ENCODE assay signal across 14 cellular contexts in the genomic region with DNA sequence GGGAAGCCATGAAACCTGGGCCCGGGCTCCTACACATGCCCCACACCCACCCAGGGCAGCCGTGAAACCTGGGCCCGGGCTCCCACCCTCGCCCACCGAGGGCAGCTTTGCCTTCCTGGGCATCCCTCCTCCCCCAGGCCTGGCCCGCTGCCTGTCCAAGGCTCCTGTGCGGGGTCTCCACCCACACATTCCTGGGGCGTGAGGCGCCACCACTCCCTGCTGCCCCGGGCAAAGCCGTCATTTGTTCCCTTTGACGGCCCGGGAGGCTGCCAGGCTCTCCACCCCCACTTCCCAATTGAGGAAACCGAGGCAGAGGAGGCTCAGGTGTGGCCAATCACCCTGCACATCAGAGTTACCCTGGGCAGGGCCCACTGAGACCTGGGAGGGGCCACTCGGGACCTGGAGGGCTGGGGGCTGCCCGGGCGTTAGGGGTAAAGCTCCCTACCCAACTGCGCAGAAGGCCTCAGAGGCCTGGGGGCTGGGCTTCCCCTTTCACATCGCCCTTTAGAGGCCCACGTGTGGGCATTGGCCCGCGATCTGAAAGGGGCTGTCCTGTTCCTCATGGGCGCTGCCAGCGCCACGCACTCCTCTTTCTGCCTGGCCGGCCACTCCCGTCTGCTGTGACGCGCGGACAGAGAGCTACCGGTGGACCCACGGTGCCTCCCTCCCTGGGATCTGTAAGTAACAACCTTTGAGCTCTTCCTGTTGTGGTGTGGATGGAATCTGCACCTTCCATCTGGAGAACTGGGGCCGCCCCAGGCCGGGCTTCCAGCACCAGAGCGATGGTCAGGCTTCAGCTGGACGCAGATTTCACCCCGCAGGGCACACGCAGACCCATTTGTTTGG. TPM values are rescaled to one million over a fixed set of nuclear protein-coding genes. Genes with fewer than 3 reads are reported as not detected.
DNase-seq lines count a peak whose midpoint lies in the region; ATAC-seq, FAIRE-seq and TF ChIP-seq lines count a peak whose summit lies in the region.
"Had no signal": no experiment of that assay in that cellular context is flagged by ENCODE, and none has a peak within 500 bp of the region (broad histone marks: within the 10 kb centered on the region; RNA-seq: fewer than 3 reads in every experiment).

TSS of gene MSLN (plus strand) at position 237 of the 846 bp plus-strand sequence. CDS start 1,947 bp downstream, outside the sequence.

- peaks cover 5% of the 10 kb centered on the region for H3K9me3 Mint-ChIP-seq in mesothelial cell of epicardium
- H3K9me3 Mint-ChIP-seq: activated CD4-positive, alpha-beta T cell treated with anti-CD3 and anti-CD28 coated beads, Interleukin-2, amount 10 ng/mL, durations not matched to agents 24 days and 14 days had no signal

- no peak within 1 kb of the TSS for H2BK12ac ChIP-seq in H1 (ENCODE audit: low read depth, low read length)

- H3K4me3 Mint-ChIP-seq in mesothelial cell of epicardium, result peak within 1 kb of the TSS; percentile 20
- H3K4me3 Mint-ChIP-seq: activated CD4-positive, alpha-beta T cell treated with anti-CD3 and anti-CD28 coated beads, Interleukin-2, amount 10 ng/mL, durations not matched to agents 24 days and 14 days; brain had no signal

- H3K4me2 ChIP-seq in BLaER1 (peak within 1 kb of the TSS; percentile 42), H1 (ENCODE audit: insufficient read depth in 1 of 2, low read depth in 2 of 2, low read length in 2 of 2) (no peak within 1 kb of the TSS)

- H4K5ac ChIP-seq in H1 (ENCODE audit: insufficient read length, low read depth, low read length), result no peak within 1 kb of the TSS

- no peak within 1 kb of the TSS for H2BK5ac ChIP-seq in H1 (ENCODE audit: low read depth, low read length)

- peaks cover 20% of the 10 kb centered on the region for H3K4me1 Mint-ChIP-seq in mesothelial cell of epicardium
- H3K4me1 Mint-ChIP-seq: activated CD4-positive, alpha-beta T cell treated with anti-CD3 and anti-CD28 coated beads, Interleukin-2, amount 10 ng/mL, durations not matched to agents 24 days and 14 days had no signal

- DNase-seq in LoVo (ENCODE audit: low spot score) (peak; percentile 68), H1 (ENCODE audit: low read depth in 1 of 2, low spot score in 2 of 2) (no peak), mesothelial cell of epicardium (ENCODE audit: low spot score in 2 of 2, unreplicated experiment in 2 of 2) (no peak), NCI-H2107 (lab: John Stamatoyannopoulos, UW) (no peak), GM20000 (ENCODE audit: low spot score) (no peak)
- DNase-seq: activated CD4-positive, alpha-beta T cell treated with anti-CD3 and anti-CD28 coated beads, Interleukin-2, amount 10 ng/mL, durations not matched to agents 24 days and 14 days; NCI-H2081 treated with DMSO at 0.1 percent for 48 hours had no signal

- H3K9ac ChIP-seq in BLaER1 (no peak within 1 kb of the TSS), H1 (replicated peaks in 1 of 4; ENCODE audit: extremely low read depth in 1 of 4, low read depth in 3 of 4, low read length in 3 of 4) (no peak within 1 kb of the TSS)

- no peaks in the 10 kb centered on the region for H3K9me3 ChIP-seq in BLaER1
- H3K9me3 ChIP-seq in H1 (ENCODE audit: insufficient read depth in 2 of 2, low read depth in 1 of 2, low read length in 1 of 2), result 0 out of 4 replicates have a peak, but pooled peaks cover 0 to 3% of the 10 kb centered on the region in 2 experiments

- no peak within 1 kb of the TSS for H3K23ac ChIP-seq in H1 (ENCODE audit: insufficient read length)

- H2BK15ac ChIP-seq in H1 (ENCODE audit: low read length), result no peak within 1 kb of the TSS

- TF ChIP-seq EP300 in H1 (IDR thresholded peaks at IDR 0.05; ENCODE audit: borderline replicate concordance in 1 of 2, low read depth in 2 of 2, low read length in 2 of 2), result no peak

- H3K27ac ChIP-seq in BLaER1 (no peak within 1 kb of the TSS), H1 (ENCODE audit: low read depth, low read length) (no peak within 1 kb of the TSS)

- peak within 1 kb of the TSS; percentile 97 for H3K27ac Mint-ChIP-seq in mesothelial cell of epicardium
- H3K27ac Mint-ChIP-seq: activated CD4-positive, alpha-beta T cell treated with anti-CD3 and anti-CD28 coated beads, Interleukin-2, amount 10 ng/mL, durations not matched to agents 24 days and 14 days had no signal

- no peaks in the 10 kb centered on the region for H3K79me1 ChIP-seq in H1 (ENCODE audit: low read depth, low read length)

- H2BK120ac ChIP-seq in H1 (replicated peaks; ENCODE audit: low read depth, low read length), result no peak within 1 kb of the TSS

- H3K79me2 ChIP-seq in H1 (ENCODE audit: control insufficient read depth in 1 of 2, insufficient read depth in 2 of 2, low read length in 2 of 2), result no peaks in the 10 kb centered on the region

- H3K18ac ChIP-seq in H1 (ENCODE audit: extremely low read depth, low read length), result no peak within 1 kb of the TSS; the same call in 1 of the 2 replicates

- CTCF ChIA-PET in H1 (lab: Charles Lee; ENCODE audit: partially characterized antibody), result interaction anchor here (0.7 to 5.0 kb wide), 15 partner anchors 9 to 66 kb away, joined by 3 to 38 read pairs (median 5); partner anchors contain the start of gene CIAO3

- H2AFZ ChIP-seq in H1 (ENCODE audit: low read length), result no peak within 1 kb of the TSS

- no peaks in the 10 kb centered on the region for H3K27me3 ChIP-seq in BLaER1
- H3K27me3 ChIP-seq in H1 (replicated peaks in 1 of 4; ENCODE audit: control insufficient read depth in 3 of 4, extremely low read depth in 1 of 4, insufficient read depth in 3 of 4, low read length in 3 of 4), result no peaks in the 10 kb centered on the region

- no peak within 1 kb of the TSS for H4K91ac ChIP-seq in H1 (replicated peaks; ENCODE audit: insufficient read length, low read length)

- H3K23me2 ChIP-seq in H1 (ENCODE audit: low read depth, low read length), result no peaks in the 10 kb centered on the region

- POLR2A ChIA-PET in H1 (lab: Charles Lee; ENCODE audit: partially characterized antibody), result interaction anchor here (0.6 to 2.9 kb wide), 11 partner anchors 8 to 176 kb away, joined by 3 to 9 read pairs (median 6); partner anchors contain the start of genes ANTKMT and CIAO3

- H3K4me3 ChIP-seq in BLaER1 (no peak within 1 kb of the TSS), H1 (ENCODE audit: extremely low read depth in 1 of 4, insufficient read depth in 2 of 4, low read depth in 3 of 4, low read length in 4 of 4) (no peak within 1 kb of the TSS)

- no peak within 1 kb of the TSS for H3K56ac ChIP-seq in H1 (replicated peaks; ENCODE audit: insufficient read length, low read depth, low read length)

- FAIRE-seq in H1 (lab: Jason Lieb, UNC), result no peak
- FAIRE-seq: GM18507 had no signal

- H3K36me3 ChIP-seq in BLaER1 (no peaks in the 10 kb centered on the region), H1 (ENCODE audit: control insufficient read depth in 2 of 4, insufficient read depth in 4 of 4, low read length in 3 of 4) (no peaks in the 10 kb centered on the region)

- TF ChIP-seq RAD21 in H1 (IDR thresholded peaks at IDR 0.05 in 1 of 2, conservative IDR thresholded peaks at IDR 0.05 in 1 of 2; ENCODE audit: low read depth in 2 of 2, low read length in 2 of 2), result no peak

- peak within 1 kb of the TSS; percentile 75; the same call in 1 of the 2 replicates for H4K8ac ChIP-seq in H1 (ENCODE audit: extremely low read depth, insufficient read depth, low read length)

- peaks cover 47% of the 10 kb centered on the region for H3K4me1 ChIP-seq in BLaER1
- peaks cover 0 to 2% (median 0%) of the 10 kb centered on the region in 4 experiments; a peak in 1 of 7 replicates for H3K4me1 ChIP-seq in H1 (replicated peaks in 1 of 4; ENCODE audit: control insufficient read depth in 3 of 4, insufficient read depth in 4 of 4, low read length in 3 of 4)

- H4K20me1 ChIP-seq in BLaER1 (no peaks in the 10 kb centered on the region), H1 (replicated peaks in 1 of 2; ENCODE audit: control insufficient read depth in 1 of 2, insufficient read depth in 2 of 2, low read length in 2 of 2) (no peaks in the 10 kb centered on the region)

- H3K4ac ChIP-seq in H1 (replicated peaks; ENCODE audit: insufficient read length, low read depth, low read length), result no peak within 1 kb of the TSS

- no peak within 1 kb of the TSS for H3K14ac ChIP-seq in H1 (ENCODE audit: insufficient read length)

- H2AK5ac ChIP-seq in H1 (ENCODE audit: low read depth, low read length), result 0 out of 2 replicates have a peak within 1 kb of the TSS, but pooled peaks have one; percentile 1

- 89% methylated on average over 37 of the region's 38 CpGs; no CpG with 5 or more reads in 1 of the 2 experiments for WGBS in H1 (ENCODE audit: extremely low coverage in 1 of 2, insufficient coverage in 1 of 2, insufficient read length in 1 of 2, insufficient replicate concordance in 2 of 2, low coverage in 1 of 2, low lambda C conversion rate in 2 of 2, missing lambda C conversion rate in 1 of 2), 2 experiments

- H3K36me3 Mint-ChIP-seq in mesothelial cell of epicardium, result no peaks in the 10 kb centered on the region
- H3K36me3 Mint-ChIP-seq: brain had no signal

- no peak for TF ChIP-seq POLR2A in H1 (IDR thresholded peaks at IDR 0.05; ENCODE audit: control extremely low read depth in 1 of 2, low read depth in 2 of 2, low read length in 2 of 2)

- no peak for TF ChIP-seq CTCF in H1 (IDR thresholded peaks at IDR 0.05; ENCODE audit: control extremely low read depth in 1 of 3, insufficient read depth in 1 of 3, low read depth in 1 of 3, low read length in 3 of 3)
- no peak for TF ChIP-seq CTCF in mesothelial cell of epicardium (IDR thresholded peaks at IDR 0.05; ENCODE audit: unreplicated experiment)
- TF ChIP-seq CTCF in GM20000 (IDR thresholded peaks at IDR 0.05; ENCODE audit: extremely low read depth, missing control alignments), result no peak

- no peaks in the 10 kb centered on the region for H3K27me3 Mint-ChIP-seq in mesothelial cell of epicardium (ENCODE audit: low read depth)

- H2BK20ac ChIP-seq in H1 (ENCODE audit: low read length), result no peak within 1 kb of the TSS

- ATAC-seq in HG03196 (IDR thresholded peaks at IDR 0.05; ENCODE audit: unreplicated experiment) (no peak), HG02973 (IDR thresholded peaks at IDR 0.05; ENCODE audit: unreplicated experiment) (no peak)

TF ChIP-seq in H1, 55 proteins besides CTCF, POLR2A, EP300 and RAD21 (continues in another document):
- TF ChIP-seq YY1 (IDR thresholded peaks at IDR 0.05; ENCODE audit: low read depth, low read length) (no peak), RXRA (IDR thresholded peaks at IDR 0.05; ENCODE audit: insufficient read depth, low read depth, low read length) (no peak), SIRT6 (IDR thresholded peaks at IDR 0.05; ENCODE audit: low read length) (no peak), BRCA1 (IDR thresholded peaks at IDR 0.05; ENCODE audit: low read depth, low read length) (no peak)

RNA-seq across cellular contexts. Expression of gene MSLN, which starts in this region (rescaled TPM):
- 0.28 TPM in 1 of 2 replicates, not detected in the other for total RNA-seq in H1 (2021; fragmentation: NEBNext Ultra II Directional; extraction: Animal tissue kit (Norgen Biotek cat#: 25700))
- 0.31 and 0.50 TPM in 2 replicates for polyA plus RNA-seq in H1 (2011; rRNA removed)
- polyA plus RNA-seq in H1 (2011; cell fraction: cytosol; rRNA removed), result 0.37 TPM
- polyA plus RNA-seq in H1 (2011; cell fraction: nucleus; rRNA removed), result 1.5 TPM
- polyA plus RNA-seq in H1 (2012, experiment 1 of 2), result 0.24 to 0.56 TPM (median 0.29 TPM) in 3 of 4 replicates, not detected in the other
- polyA plus RNA-seq in H1 (2012, experiment 2 of 2), result 0.18 TPM
- polyA plus RNA-seq in H1 (2013, experiment 1 of 2), result 0.51 TPM
- polyA plus RNA-seq in H1 (2013, experiment 2 of 2), result 0.18 TPM
- polyA minus RNA-seq in H1 (2011; rRNA and poly(A)+ RNA removed), result 0.44 TPM in 1 of 2 replicates, not detected in the other
- 1.9 TPM for polyA minus RNA-seq in H1 (2011; cell fraction: cytosol; rRNA and poly(A)+ RNA removed)
- polyA minus RNA-seq in H1 (2011; cell fraction: nucleus; rRNA and poly(A)+ RNA removed), result 1.6 TPM
- total RNA-seq in mesothelial cell of epicardium, result 5.0 to 5.8 TPM (median 5.7 TPM) in 3 replicates
- total RNA-seq: activated CD4-positive, alpha-beta T cell treated with anti-CD3 and anti-CD28 coated beads, Interleukin-2, amount 10 ng/mL, durations not matched to agents 24 days and 14 days; mesenteric fat pad; T-helper 1 cell treated with Interleukin-12 subunit alpha and Interleukin-12 subunit beta and Interleukin-4 antibody, amounts not matched to agents 30 ng/mL and 1 ng/mL, for 36 hours had no signal
